Comparison of ENCODE assay signal across 32 cellular contexts in genomic region chr9:23740531-23740930, GRCh38.
"Had no signal": no experiment of that assay in that cellular context is flagged by ENCODE, and none has a peak within 500 bp of the region (broad histone marks: within the 10 kb centered on the region; RNA-seq: fewer than 3 reads in every experiment).

No MANE protein-coding gene starts in this region.

- DNase-seq: activated CD4-positive, alpha-beta memory T cell treated with anti-CD3 and anti-CD28 coated beads for 36 hours; activated CD4-positive, alpha-beta T cell treated with anti-CD3 and anti-CD28 coated beads, Interleukin-2, amount 10 ng/mL, durations not matched to agents 24 days and 14 days; activated CD4-positive, CD25-positive, alpha-beta regulatory T cell treated with anti-CD3 and anti-CD28 coated beads, Interleukin-2, amount 50 U/mL, for 72 hours; activated CD8-positive, alpha-beta memory T cell treated with anti-CD3 and anti-CD28 coated beads, Interleukin-2, amount 50 U/mL, for 48 hours; activated gamma-delta T cell treated with Interleukin-2 at 50 U/mL for 16 hours; activated naive CD4-positive, alpha-beta T cell treated with anti-CD3 and anti-CD28 coated beads, Interleukin-2, amount 50 U/mL, for 16 hours; activated T-cell treated with anti-CD3 and anti-CD28 coated beads, Interleukin-2, amount 50 U/mL, for 24 hours; amniotic stem cell; brain microvascular endothelial cell; dorsolateral prefrontal cortex; effector memory CD8-positive, alpha-beta T cell; erythroblast; head of caudate nucleus; hippocampal formation; left lung; lower lobe of right lung; mesenchymal stem cell; naive thymus-derived CD8-positive, alpha-beta T cell; posterior cingulate gyrus; right cardiac atrium; stimulated activated CD4-positive, alpha-beta T cell treated with anti-CD3 and anti-CD28 coated beads, Interleukin-15, amount 100 ng/mL, for 24 hours; stimulated activated CD4-positive, alpha-beta T cell treated with anti-CD3 and anti-CD28 coated beads, Interleukin-2, amount 100 ng/mL, for 24 hours; stimulated activated naive CD4-positive, alpha-beta T cell; T-helper 9 cell had no signal

- ATAC-seq: effector memory CD8-positive, alpha-beta T cell; gastroesophageal sphincter; left lung; lower lobe of right lung; naive thymus-derived CD8-positive, alpha-beta T cell; right cardiac atrium had no signal

- H3K9me3 ChIP-seq: gastroesophageal sphincter, left lung, lower lobe of right lung, tibial nerve had no signal

- H3K4me1 ChIP-seq: left lung, lower lobe of right lung, tibial nerve had no signal

- H3K36me3 Mint-ChIP-seq: activated CD4-positive, alpha-beta memory T cell treated with anti-CD3 and anti-CD28 coated beads for 36 hours; naive thymus-derived CD8-positive, alpha-beta T cell had no signal

- H3K27ac ChIP-seq: brain microvascular endothelial cell, coronary artery, gastroesophageal sphincter, left lung, lower lobe of right lung, tibial nerve, VCaP had no signal

- H3K4me1 Mint-ChIP-seq: activated CD4-positive, alpha-beta T cell treated with anti-CD3 and anti-CD28 coated beads, Interleukin-2, amount 10 ng/mL, durations not matched to agents 24 days and 14 days; naive thymus-derived CD8-positive, alpha-beta T cell had no signal

- H3K27me3 ChIP-seq: brain microvascular endothelial cell, dorsolateral prefrontal cortex, gastroesophageal sphincter, left lung, tibial nerve had no signal

- H3K9me3 Mint-ChIP-seq: activated CD4-positive, alpha-beta memory T cell treated with anti-CD3 and anti-CD28 coated beads for 36 hours had no signal

- H3K36me3 ChIP-seq: brain microvascular endothelial cell, gastroesophageal sphincter, left lung, lower lobe of right lung, tibial nerve had no signal

- H3K27ac Mint-ChIP-seq: activated CD4-positive, alpha-beta memory T cell treated with anti-CD3 and anti-CD28 coated beads for 36 hours; activated CD4-positive, alpha-beta T cell treated with anti-CD3 and anti-CD28 coated beads, Interleukin-2, amount 10 ng/mL, durations not matched to agents 24 days and 14 days; activated T-cell treated with anti-CD3 and anti-CD28 coated beads, Interleukin-2, amount 50 U/mL, for 24 hours; effector memory CD8-positive, alpha-beta T cell; naive thymus-derived CD8-positive, alpha-beta T cell; T-helper 1 cell treated with Interleukin-12 subunit alpha and Interleukin-12 subunit beta and Interleukin-4 antibody, amounts not matched to agents 30 μg/mL and 1 μg/mL, for 36 hours had no signal

- H3K4me3 ChIP-seq: coronary artery, dorsolateral prefrontal cortex, gastroesophageal sphincter, left lung, lower lobe of right lung, tibial nerve had no signal

- H3K4me3 Mint-ChIP-seq: activated CD4-positive, alpha-beta memory T cell treated with anti-CD3 and anti-CD28 coated beads for 36 hours; activated CD4-positive, alpha-beta T cell treated with anti-CD3 and anti-CD28 coated beads, Interleukin-2, amount 10 ng/mL, durations not matched to agents 24 days and 14 days; activated T-cell treated with anti-CD3 and anti-CD28 coated beads, Interleukin-2, amount 50 U/mL, for 24 hours; effector memory CD8-positive, alpha-beta T cell; naive thymus-derived CD8-positive, alpha-beta T cell; T-helper 1 cell treated with Interleukin-12 subunit alpha and Interleukin-12 subunit beta and Interleukin-4 antibody, amounts not matched to agents 30 μg/mL and 1 μg/mL, for 36 hours had no signal

- FAIRE-seq: astrocyte, islet of Langerhans, TTC549 had no signal

- H3K27me3 Mint-ChIP-seq: activated CD4-positive, alpha-beta memory T cell treated with anti-CD3 and anti-CD28 coated beads for 36 hours; activated CD4-positive, alpha-beta T cell treated with anti-CD3 and anti-CD28 coated beads, Interleukin-2, amount 10 ng/mL, durations not matched to agents 24 days and 14 days; activated T-cell treated with anti-CD3 and anti-CD28 coated beads, Interleukin-2, amount 50 U/mL, for 24 hours; effector memory CD8-positive, alpha-beta T cell; naive thymus-derived CD8-positive, alpha-beta T cell had no signal
